Comparison of ENCODE assay signal across 1 cellular context in the genomic region with DNA sequence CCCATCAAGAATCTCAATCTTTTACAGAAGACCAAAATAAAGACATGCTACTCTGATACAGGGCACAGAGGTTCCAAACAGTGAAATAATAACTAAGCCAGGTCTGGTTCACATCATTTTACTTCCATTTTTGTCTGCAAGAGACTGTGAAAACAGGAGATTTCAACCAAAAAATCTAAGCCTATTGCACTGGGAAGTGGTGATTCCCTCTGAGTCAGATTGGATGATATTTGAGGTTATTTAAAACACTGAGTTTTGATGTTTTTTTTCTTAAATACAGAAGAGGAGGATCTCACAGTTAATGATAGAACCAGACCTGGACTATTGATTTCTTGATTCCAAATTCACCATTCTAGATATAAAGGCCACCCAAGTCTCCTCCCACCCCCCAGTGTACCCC.
TF ChIP-seq lines count a peak whose summit lies in the region.

No MANE protein-coding gene starts in this region.

TF ChIP-seq in H1, 55 proteins besides CTCF, POLR2A, EP300 and RAD21 (continued from another document):
- no peak for TF ChIP-seq RBBP5 (IDR thresholded peaks at IDR 0.05; ENCODE audit: borderline replicate concordance, low read depth, low read length)
- TF ChIP-seq CBX5 (IDR thresholded peaks at IDR 0.05; ENCODE audit: low read depth, low read length): no peak
- no peak for TF ChIP-seq TCF12 (IDR thresholded peaks at IDR 0.05; ENCODE audit: low read depth, low read length)
- no peak for TF ChIP-seq JUN (IDR thresholded peaks at IDR 0.05; ENCODE audit: low read depth, low read length)
- TF ChIP-seq, protein P1, sequence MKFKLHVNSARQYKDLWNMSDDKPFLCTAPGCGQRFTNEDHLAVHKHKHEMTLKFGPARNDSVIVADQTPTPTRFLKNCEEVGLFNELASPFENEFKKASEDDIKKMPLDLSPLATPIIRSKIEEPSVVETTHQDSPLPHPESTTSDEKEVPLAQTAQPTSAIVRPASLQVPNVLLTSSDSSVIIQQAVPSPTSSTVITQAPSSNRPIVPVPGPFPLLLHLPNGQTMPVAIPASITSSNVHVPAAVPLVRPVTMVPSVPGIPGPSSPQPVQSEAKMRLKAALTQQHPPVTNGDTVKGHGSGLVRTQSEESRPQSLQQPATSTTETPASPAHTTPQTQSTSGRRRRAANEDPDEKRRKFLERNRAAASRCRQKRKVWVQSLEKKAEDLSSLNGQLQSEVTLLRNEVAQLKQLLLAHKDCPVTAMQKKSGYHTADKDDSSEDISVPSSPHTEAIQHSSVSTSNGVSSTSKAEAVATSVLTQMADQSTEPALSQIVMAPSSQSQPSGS (IDR thresholded peaks at IDR 0.05; ENCODE audit: low read length): no peak
- no peak for TF ChIP-seq TAF7 (optimal IDR thresholded peaks at IDR 0.05; ENCODE audit: borderline replicate concordance, low read depth, low read length)
- no peak for TF ChIP-seq EGR1 (IDR thresholded peaks at IDR 0.05; ENCODE audit: borderline replicate concordance, low read depth, low read length)
- no peak for TF ChIP-seq NANOG (IDR thresholded peaks at IDR 0.05; ENCODE audit: insufficient read depth, low read depth, low read length, poor library complexity, severe bottlenecking)
- TF ChIP-seq CHD1 (IDR thresholded peaks at IDR 0.05; ENCODE audit: low read depth, low read length): no peak
- TF ChIP-seq BCL11A (IDR thresholded peaks at IDR 0.05; ENCODE audit: low read depth in 2 of 2, low read length in 2 of 2): no peak
- no peak for TF ChIP-seq TEAD4 (IDR thresholded peaks at IDR 0.05; ENCODE audit: low read depth, low read length)
TF ChIP-seq in H1: peak in this region for 0.
